In genomic region chr1:214331827-214332423, GRCh38 we compare ENCODE assay signal across 7 cellular contexts. TPM values are rescaled to one million over a fixed set of nuclear protein-coding genes. Genes with fewer than 3 reads are reported as not detected.
A peak's percentile ranks its signal among the peaks of the same experiment; 100 is the strongest.
DNase-seq lines count a peak whose midpoint lies in the region; ATAC-seq and TF ChIP-seq lines count a peak whose summit lies in the region.

No MANE protein-coding gene starts in this region.

- no peaks in the 10 kb centered on the region for H3K27me3 Mint-ChIP-seq in activated CD8-positive, alpha-beta memory T cell treated with anti-CD3 and anti-CD28 coated beads, Interleukin-2, amount 10 ng/mL, durations not matched to agents 7 days and 5 days

- DNase-seq in ELR (ENCODE audit: low read depth) (peak; percentile 69), NCI-H345 (lab: John Stamatoyannopoulos, UW) (peak; percentile 24), fibroblast of lung (ENCODE audit: low read depth in 2 of 2) (peak; percentile 25 to 45), trophoblast cell (peak; percentile 45 to 70)
- peak; percentile 68 for DNase-seq in activated CD8-positive, alpha-beta memory T cell treated with anti-CD3 and anti-CD28 coated beads, Interleukin-2, amount 10 ng/mL, durations not matched to agents 7 days and 5 days

- no peak overlapping the region for H3K27ac Mint-ChIP-seq in activated CD8-positive, alpha-beta memory T cell treated with anti-CD3 and anti-CD28 coated beads, Interleukin-2, amount 10 ng/mL, durations not matched to agents 7 days and 5 days

- WGBS in trophoblast cell (ENCODE audit: extremely low coverage, insufficient coverage, insufficient read length): no CpG with 5 or more reads among the region's 9 CpGs

- H3K18ac ChIP-seq in trophoblast cell (ENCODE audit: low read length): peak overlapping the region; percentile 32

- H3K4me3 Mint-ChIP-seq in activated CD8-positive, alpha-beta memory T cell treated with anti-CD3 and anti-CD28 coated beads, Interleukin-2, amount 10 ng/mL, durations not matched to agents 7 days and 5 days: no peak overlapping the region

- no peak overlapping the region for H2BK5ac ChIP-seq in trophoblast cell (ENCODE audit: low read depth, low read length, poor library complexity)

- no peak overlapping the region for H4K91ac ChIP-seq in trophoblast cell (ENCODE audit: low read depth, low read length)

- peak; percentile 79 to 90 for TF ChIP-seq CTCF in fibroblast of lung (conservative IDR thresholded peaks at IDR 0.05 in 1 of 2, IDR thresholded peaks at IDR 0.05 in 1 of 2; ENCODE audit: low read depth in 1 of 2, low read length in 2 of 2)

- no peak overlapping the region for H3K4ac ChIP-seq in trophoblast cell (ENCODE audit: low read depth, low read length)

- H3K4me1 ChIP-seq in fibroblast of lung (ENCODE audit: control insufficient read depth, extremely low read depth, insufficient read depth, low read length): peaks cover 4% of the 10 kb centered on the region
- peaks cover 14 to 26% of the 10 kb centered on the region in 2 experiments for H3K4me1 ChIP-seq in trophoblast cell (ENCODE audit: control insufficient read depth in 1 of 2, insufficient read depth in 2 of 2, low read length in 2 of 2)

- no peaks in the 10 kb centered on the region for H3K79me2 ChIP-seq in fibroblast of lung (ENCODE audit: control insufficient read depth, insufficient read depth, low read length)
- no peaks in the 10 kb centered on the region for H3K79me2 ChIP-seq in trophoblast cell (ENCODE audit: control insufficient read depth, insufficient read depth, low read length, poor library complexity)

- no peak overlapping the region for H3K14ac ChIP-seq in trophoblast cell (ENCODE audit: low read length)

- H3K9me3 Mint-ChIP-seq in activated CD8-positive, alpha-beta memory T cell treated with anti-CD3 and anti-CD28 coated beads, Interleukin-2, amount 10 ng/mL, durations not matched to agents 7 days and 5 days (ENCODE audit: low read depth): no peaks in the 10 kb centered on the region

- H3K23ac ChIP-seq in trophoblast cell (ENCODE audit: low read length): no peak overlapping the region

- no peak overlapping the region for H3K27ac ChIP-seq in fibroblast of lung (ENCODE audit: insufficient read depth, low read length)
- no peak overlapping the region for H3K27ac ChIP-seq in trophoblast cell (ENCODE audit: low read depth, low read length)

- H3K4me1 Mint-ChIP-seq in activated CD8-positive, alpha-beta memory T cell treated with anti-CD3 and anti-CD28 coated beads, Interleukin-2, amount 10 ng/mL, durations not matched to agents 7 days and 5 days: peaks cover 14% of the 10 kb centered on the region

- H4K20me1 ChIP-seq in fibroblast of lung (ENCODE audit: control insufficient read depth, extremely low read depth, insufficient read depth, low read length): no peaks in the 10 kb centered on the region

- H4K8ac ChIP-seq in trophoblast cell (ENCODE audit: low read depth, low read length): no peak overlapping the region

- peak overlapping the region; percentile 12 for H2BK12ac ChIP-seq in trophoblast cell (ENCODE audit: low read length)

- no peak overlapping the region for H3K4me2 ChIP-seq in fibroblast of lung (ENCODE audit: extremely low read depth, insufficient read depth, low read length)
- H3K4me2 ChIP-seq in trophoblast cell (ENCODE audit: low read length): no peak overlapping the region

- H3K36me3 Mint-ChIP-seq in activated CD8-positive, alpha-beta memory T cell treated with anti-CD3 and anti-CD28 coated beads, Interleukin-2, amount 10 ng/mL, durations not matched to agents 7 days and 5 days: no peaks in the 10 kb centered on the region

- no peak overlapping the region for H2AFZ ChIP-seq in fibroblast of lung (ENCODE audit: low read length)
- H2AFZ ChIP-seq in trophoblast cell (ENCODE audit: insufficient read depth, low read length, poor library complexity): no peak overlapping the region

- ATAC-seq in GM21825 (IDR thresholded peaks at IDR 0.05; ENCODE audit: unreplicated experiment) (peak; percentile 39), GM18520 (IDR thresholded peaks at IDR 0.05; ENCODE audit: unreplicated experiment) (no peak)
- ATAC-seq in activated CD8-positive, alpha-beta memory T cell treated with anti-CD3 and anti-CD28 coated beads, Interleukin-2, amount 10 ng/mL, durations not matched to agents 7 days and 5 days: no peak

- CTCF ChIA-PET in activated CD8-positive, alpha-beta memory T cell treated with anti-CD3 and anti-CD28 coated beads, Interleukin-2, amount 10 ng/mL, durations not matched to agents 7 days and 5 days (lab: Charles Lee): interaction anchor here (0.6 to 15.1 kb wide), 62 partner anchors 8 to 1209 kb away, joined by 3 to 373 read pairs (median 5); partner anchors contain the start of genes CENPF and SMYD2

- H3K79me1 ChIP-seq in trophoblast cell (ENCODE audit: low read length): peaks cover 20% of the 10 kb centered on the region

- H2AK5ac ChIP-seq in trophoblast cell (ENCODE audit: low read length): no peak overlapping the region

- H3K9me3 ChIP-seq in fibroblast of lung (ENCODE audit: control insufficient read depth, insufficient read depth, low read depth, low read length) (no peaks in the 10 kb centered on the region), trophoblast cell (ENCODE audit: insufficient read depth, low read depth, low read length) (no peaks in the 10 kb centered on the region)

- no peak overlapping the region for H3K9ac ChIP-seq in fibroblast of lung (ENCODE audit: insufficient read depth, low read length)
- no peak overlapping the region for H3K9ac ChIP-seq in trophoblast cell (ENCODE audit: low read length)

- H3K36me3 ChIP-seq in fibroblast of lung (ENCODE audit: control insufficient read depth, insufficient read depth, low read length) (peaks cover 7% of the 10 kb centered on the region), trophoblast cell (ENCODE audit: control insufficient read depth in 1 of 2, insufficient read depth in 2 of 2, low read length in 2 of 2) (peaks cover 15 to 39% of the 10 kb centered on the region in 2 experiments)

- H3K27me3 ChIP-seq in fibroblast of lung (ENCODE audit: control insufficient read depth, insufficient read depth, low read length) (no peaks in the 10 kb centered on the region), trophoblast cell (ENCODE audit: insufficient read depth, low read length) (no peaks in the 10 kb centered on the region)

- no peak overlapping the region for H3K4me3 ChIP-seq in fibroblast of lung (replicated peaks in 1 of 4; ENCODE audit: control extremely low read depth in 1 of 4, insufficient read depth in 1 of 4, low read depth in 3 of 4, low read length in 4 of 4)
- H3K4me3 ChIP-seq in trophoblast cell (ENCODE audit: low read depth, low read length): no peak overlapping the region

- no peak overlapping the region for H2BK120ac ChIP-seq in trophoblast cell (ENCODE audit: insufficient read depth, low read length, poor library complexity)

- no peak overlapping the region for H4K12ac ChIP-seq in trophoblast cell (ENCODE audit: low read depth, low read length)

RNA-seq across cellular contexts. Expression of gene SMYD2, which starts 51.0 kb away (rescaled TPM):
- total RNA-seq in activated CD8-positive, alpha-beta memory T cell treated with anti-CD3 and anti-CD28 coated beads, Interleukin-2, amount 10 ng/mL, durations not matched to agents 7 days and 5 days: 10 to 100 TPM; 23.1 to 26.5 TPM
- total RNA-seq in fibroblast of lung: 20.3 and 23.3 TPM in 2 replicates
- polyA plus RNA-seq in fibroblast of lung: 26.3 and 39.2 TPM in 2 replicates
- 21.5 and 31.2 TPM in 2 replicates for polyA plus RNA-seq in fibroblast of lung (2012)
- 7.6 and 11.1 TPM in 2 replicates for polyA minus RNA-seq in fibroblast of lung (ENCODE audit: low replicate concordance)
- 69.5 and 72.9 TPM in 2 replicates for polyA plus RNA-seq in trophoblast cell (2013)
